ENCODE assay signal across 1 cellular context in the genomic region with DNA sequence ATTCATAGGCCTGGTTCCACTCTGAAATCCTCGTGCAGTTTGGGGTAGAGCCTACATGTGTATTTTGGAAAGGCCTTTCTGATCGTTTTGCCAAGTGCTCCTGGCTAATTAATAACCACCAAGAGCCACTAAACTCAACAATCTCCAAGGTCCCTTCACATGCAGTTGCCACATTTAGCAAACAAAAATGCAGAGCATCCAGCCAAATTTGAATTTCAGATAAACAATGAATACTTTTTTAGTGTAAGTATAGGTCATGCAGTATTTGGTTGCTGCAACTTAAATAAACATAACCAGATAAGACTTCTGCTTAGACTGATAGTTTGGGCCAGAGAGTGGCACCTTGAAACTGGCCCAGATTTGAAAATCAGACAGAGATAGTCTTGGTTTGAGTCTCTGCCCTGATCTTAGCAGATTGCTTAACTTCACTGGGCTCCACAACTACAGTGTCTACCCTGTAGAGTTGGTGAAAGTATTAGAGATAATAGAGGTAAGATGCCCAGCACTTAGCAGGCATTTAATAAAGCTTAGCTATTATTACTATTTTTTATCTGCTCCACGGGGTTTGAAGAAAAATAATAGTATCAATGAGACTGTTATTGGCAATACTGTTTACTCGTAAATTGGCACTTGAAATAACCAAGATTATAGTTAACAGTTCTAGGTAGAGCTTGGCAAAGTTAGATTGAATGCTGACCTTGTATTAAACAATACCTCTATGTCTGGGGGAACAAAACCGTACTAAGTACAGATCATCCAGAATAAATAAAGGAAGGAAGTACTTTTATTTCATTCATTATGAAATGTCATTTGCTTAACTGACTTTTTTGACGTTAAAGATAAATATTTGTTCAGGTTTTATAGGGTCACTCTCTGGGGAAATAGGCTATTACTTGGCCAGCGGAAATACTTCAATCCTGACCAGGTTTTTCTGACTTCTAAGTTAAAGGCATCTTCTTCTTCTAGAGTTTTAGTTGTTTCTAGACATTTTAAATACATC.
TF ChIP-seq lines count a peak whose summit lies in the region.

No MANE protein-coding gene starts in this region.

TF ChIP-seq in HepG2, 621 proteins besides CTCF, POLR2A, EP300 and RAD21 (continued from another document and continues in another):
- TF ChIP-seq, protein P1, sequence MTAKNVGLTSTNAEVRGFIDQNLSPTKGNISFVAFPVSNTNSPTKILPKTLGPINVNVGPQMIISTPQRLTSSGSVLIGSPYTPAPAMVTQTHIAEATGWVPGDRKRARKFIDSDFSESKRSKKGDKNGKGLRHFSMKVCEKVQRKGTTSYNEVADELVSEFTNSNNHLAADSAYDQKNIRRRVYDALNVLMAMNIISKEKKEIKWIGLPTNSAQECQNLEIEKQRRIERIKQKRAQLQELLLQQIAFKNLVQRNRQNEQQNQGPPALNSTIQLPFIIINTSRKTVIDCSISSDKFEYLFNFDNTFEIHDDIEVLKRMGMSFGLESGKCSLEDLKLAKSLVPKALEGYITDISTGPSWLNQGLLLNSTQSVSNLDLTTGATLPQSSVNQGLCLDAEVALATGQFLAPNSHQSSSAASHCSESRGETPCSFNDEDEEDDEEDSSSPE (CRISPR knock-in tag; IDR thresholded peaks at IDR 0.05): no peak
- TF ChIP-seq PPARG (CRISPR knock-in tag; conservative IDR thresholded peaks at IDR 0.05) (0 out of 2 replicates have a peak, but pooled peaks have one; percentile 24), NCOR1 (IDR thresholded peaks at IDR 0.05; ENCODE audit: borderline replicate concordance, low read length) (peak; percentile 38; the same call in 1 of the 2 replicates), ZNF24 (IDR thresholded peaks at IDR 0.05) (no peak), XBP1 (CRISPR knock-in tag; IDR thresholded peaks at IDR 0.05) (no peak), FOXA3 (CRISPR knock-in tag; IDR thresholded peaks at IDR 0.05) (peak; percentile 68), NCOA2 (CRISPR knock-in tag; IDR thresholded peaks at IDR 0.05) (peak; percentile 41), FOXA1 (IDR thresholded peaks at IDR 0.05) (no peak), FOXA1 (CRISPR knock-in tag; IDR thresholded peaks at IDR 0.05) (peak; percentile 60), HMG20A (CRISPR knock-in tag; IDR thresholded peaks at IDR 0.05; ENCODE audit: borderline replicate concordance) (peak; percentile 45; the same call in 1 of the 2 replicates), TEAD3 (CRISPR knock-in tag; optimal IDR thresholded peaks at IDR 0.05; ENCODE audit: borderline replicate concordance) (peak; percentile 44), ZNF772 (CRISPR knock-in tag; IDR thresholded peaks at IDR 0.05) (no peak), SOX13 (IDR thresholded peaks at IDR 0.05) (no peak), SOX13 (CRISPR knock-in tag; conservative IDR thresholded peaks at IDR 0.05 in 1 of 2, IDR thresholded peaks at IDR 0.05 in 1 of 2) (peak in 1 of 2 experiments; percentile 57; a peak in 2 of 4 replicates), GABPA (IDR thresholded peaks at IDR 0.05; ENCODE audit: low read depth, low read length) (no peak), GABPA (CRISPR knock-in tag; IDR thresholded peaks at IDR 0.05; ENCODE audit: low read depth) (no peak), GATAD2A (CRISPR knock-in tag; IDR thresholded peaks at IDR 0.05) (peak; percentile 35), BHLHE40 (IDR thresholded peaks at IDR 0.05; ENCODE audit: low read length) (no peak), ZNF724P (CRISPR knock-in tag; IDR thresholded peaks at IDR 0.05; ENCODE audit: borderline replicate concordance) (no peak), ZNF891 (CRISPR knock-in tag; IDR thresholded peaks at IDR 0.05) (no peak), BCL6 (CRISPR knock-in tag; IDR thresholded peaks at IDR 0.05) (peak; percentile 83), NR2F6 (IDR thresholded peaks at IDR 0.05) (peak; percentile 77), NR2F6 (CRISPR knock-in tag; IDR thresholded peaks at IDR 0.05) (peak; percentile 32; the same call in 1 of the 2 replicates), THAP11 (CRISPR knock-in tag; IDR thresholded peaks at IDR 0.05) (no peak), PCBP2 (optimal IDR thresholded peaks at IDR 0.05; ENCODE audit: low read depth, low read length, poor library complexity, severe bottlenecking) (no peak), LCORL (IDR thresholded peaks at IDR 0.05) (no peak; the same call in 1 of the 2 replicates), LCORL (CRISPR knock-in tag; IDR thresholded peaks at IDR 0.05) (0 out of 2 replicates have a peak, but pooled peaks have one; percentile 43), HHEX (CRISPR knock-in tag; IDR thresholded peaks at IDR 0.05) (peak; percentile 89), FOSL2 (CRISPR knock-in tag; IDR thresholded peaks at IDR 0.05) (peak; percentile 47; the same call in 1 of the 2 replicates), NR2F2 (IDR thresholded peaks at IDR 0.05; ENCODE audit: borderline replicate concordance, low read depth) (peak; percentile 53), PRPF4 (IDR thresholded peaks at IDR 0.05; ENCODE audit: low read depth, low read length, poor library complexity, severe bottlenecking) (no peak), ZNF720 (CRISPR knock-in tag; IDR thresholded peaks at IDR 0.05) (no peak)
- TF ChIP-seq, protein P2, sequence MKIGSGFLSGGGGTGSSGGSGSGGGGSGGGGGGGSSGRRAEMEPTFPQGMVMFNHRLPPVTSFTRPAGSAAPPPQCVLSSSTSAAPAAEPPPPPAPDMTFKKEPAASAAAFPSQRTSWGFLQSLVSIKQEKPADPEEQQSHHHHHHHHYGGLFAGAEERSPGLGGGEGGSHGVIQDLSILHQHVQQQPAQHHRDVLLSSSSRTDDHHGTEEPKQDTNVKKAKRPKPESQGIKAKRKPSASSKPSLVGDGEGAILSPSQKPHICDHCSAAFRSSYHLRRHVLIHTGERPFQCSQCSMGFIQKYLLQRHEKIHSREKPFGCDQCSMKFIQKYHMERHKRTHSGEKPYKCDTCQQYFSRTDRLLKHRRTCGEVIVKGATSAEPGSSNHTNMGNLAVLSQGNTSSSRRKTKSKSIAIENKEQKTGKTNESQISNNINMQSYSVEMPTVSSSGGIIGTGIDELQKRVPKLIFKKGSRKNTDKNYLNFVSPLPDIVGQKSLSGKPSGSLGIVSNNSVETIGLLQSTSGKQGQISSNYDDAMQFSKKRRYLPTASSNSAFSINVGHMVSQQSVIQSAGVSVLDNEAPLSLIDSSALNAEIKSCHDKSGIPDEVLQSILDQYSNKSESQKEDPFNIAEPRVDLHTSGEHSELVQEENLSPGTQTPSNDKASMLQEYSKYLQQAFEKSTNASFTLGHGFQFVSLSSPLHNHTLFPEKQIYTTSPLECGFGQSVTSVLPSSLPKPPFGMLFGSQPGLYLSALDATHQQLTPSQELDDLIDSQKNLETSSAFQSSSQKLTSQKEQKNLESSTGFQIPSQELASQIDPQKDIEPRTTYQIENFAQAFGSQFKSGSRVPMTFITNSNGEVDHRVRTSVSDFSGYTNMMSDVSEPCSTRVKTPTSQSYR (CRISPR knock-in tag; IDR thresholded peaks at IDR 0.05; ENCODE audit: borderline replicate concordance): no peak
- TF ChIP-seq, protein P3, sequence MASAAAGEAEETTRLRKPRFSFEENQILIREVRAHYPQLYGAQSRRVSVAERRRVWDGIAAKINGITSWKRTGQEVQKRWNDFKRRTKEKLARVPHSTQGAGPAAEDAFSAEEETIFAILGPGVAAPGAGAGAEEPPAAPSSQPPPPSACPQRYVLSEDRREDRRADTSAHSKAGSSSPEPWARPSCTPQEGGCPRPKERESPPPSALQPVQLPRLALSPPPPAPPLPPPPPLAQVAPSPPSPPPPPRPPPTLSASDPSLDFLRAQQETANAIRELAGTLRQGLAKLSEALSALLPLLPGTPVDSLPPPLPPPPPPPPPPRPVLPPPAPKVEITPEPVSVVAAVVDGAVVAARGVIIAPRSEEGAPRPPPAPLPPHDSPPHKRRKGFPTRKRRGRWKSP (CRISPR knock-in tag; IDR thresholded peaks at IDR 0.05): peak; percentile 26; the same call in 1 of the 2 replicates
- TF ChIP-seq, protein P4, sequence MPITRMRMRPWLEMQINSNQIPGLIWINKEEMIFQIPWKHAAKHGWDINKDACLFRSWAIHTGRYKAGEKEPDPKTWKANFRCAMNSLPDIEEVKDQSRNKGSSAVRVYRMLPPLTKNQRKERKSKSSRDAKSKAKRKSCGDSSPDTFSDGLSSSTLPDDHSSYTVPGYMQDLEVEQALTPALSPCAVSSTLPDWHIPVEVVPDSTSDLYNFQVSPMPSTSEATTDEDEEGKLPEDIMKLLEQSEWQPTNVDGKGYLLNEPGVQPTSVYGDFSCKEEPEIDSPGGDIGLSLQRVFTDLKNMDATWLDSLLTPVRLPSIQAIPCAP (CRISPR knock-in tag; IDR thresholded peaks at IDR 0.05; ENCODE audit: low read depth): no peak
- TF ChIP-seq, protein P5, sequence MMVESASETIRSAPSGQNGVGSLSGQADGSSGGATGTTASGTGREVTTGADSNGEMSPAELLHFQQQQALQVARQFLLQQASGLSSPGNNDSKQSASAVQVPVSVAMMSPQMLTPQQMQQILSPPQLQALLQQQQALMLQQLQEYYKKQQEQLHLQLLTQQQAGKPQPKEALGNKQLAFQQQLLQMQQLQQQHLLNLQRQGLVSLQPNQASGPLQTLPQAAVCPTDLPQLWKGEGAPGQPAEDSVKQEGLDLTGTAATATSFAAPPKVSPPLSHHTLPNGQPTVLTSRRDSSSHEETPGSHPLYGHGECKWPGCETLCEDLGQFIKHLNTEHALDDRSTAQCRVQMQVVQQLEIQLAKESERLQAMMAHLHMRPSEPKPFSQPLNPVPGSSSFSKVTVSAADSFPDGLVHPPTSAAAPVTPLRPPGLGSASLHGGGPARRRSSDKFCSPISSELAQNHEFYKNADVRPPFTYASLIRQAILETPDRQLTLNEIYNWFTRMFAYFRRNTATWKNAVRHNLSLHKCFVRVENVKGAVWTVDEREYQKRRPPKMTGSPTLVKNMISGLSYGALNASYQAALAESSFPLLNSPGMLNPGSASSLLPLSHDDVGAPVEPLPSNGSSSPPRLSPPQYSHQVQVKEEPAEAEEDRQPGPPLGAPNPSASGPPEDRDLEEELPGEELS (CRISPR knock-in tag; IDR thresholded peaks at IDR 0.05): peak; percentile 83
- TF ChIP-seq, protein P6, sequence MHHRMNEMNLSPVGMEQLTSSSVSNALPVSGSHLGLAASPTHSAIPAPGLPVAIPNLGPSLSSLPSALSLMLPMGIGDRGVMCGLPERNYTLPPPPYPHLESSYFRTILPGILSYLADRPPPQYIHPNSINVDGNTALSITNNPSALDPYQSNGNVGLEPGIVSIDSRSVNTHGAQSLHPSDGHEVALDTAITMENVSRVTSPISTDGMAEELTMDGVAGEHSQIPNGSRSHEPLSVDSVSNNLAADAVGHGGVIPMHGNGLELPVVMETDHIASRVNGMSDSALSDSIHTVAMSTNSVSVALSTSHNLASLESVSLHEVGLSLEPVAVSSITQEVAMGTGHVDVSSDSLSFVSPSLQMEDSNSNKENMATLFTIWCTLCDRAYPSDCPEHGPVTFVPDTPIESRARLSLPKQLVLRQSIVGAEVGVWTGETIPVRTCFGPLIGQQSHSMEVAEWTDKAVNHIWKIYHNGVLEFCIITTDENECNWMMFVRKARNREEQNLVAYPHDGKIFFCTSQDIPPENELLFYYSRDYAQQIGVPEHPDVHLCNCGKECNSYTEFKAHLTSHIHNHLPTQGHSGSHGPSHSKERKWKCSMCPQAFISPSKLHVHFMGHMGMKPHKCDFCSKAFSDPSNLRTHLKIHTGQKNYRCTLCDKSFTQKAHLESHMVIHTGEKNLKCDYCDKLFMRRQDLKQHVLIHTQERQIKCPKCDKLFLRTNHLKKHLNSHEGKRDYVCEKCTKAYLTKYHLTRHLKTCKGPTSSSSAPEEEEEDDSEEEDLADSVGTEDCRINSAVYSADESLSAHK (CRISPR knock-in tag; IDR thresholded peaks at IDR 0.05; ENCODE audit: borderline replicate concordance): no peak
- TF ChIP-seq, protein P7, sequence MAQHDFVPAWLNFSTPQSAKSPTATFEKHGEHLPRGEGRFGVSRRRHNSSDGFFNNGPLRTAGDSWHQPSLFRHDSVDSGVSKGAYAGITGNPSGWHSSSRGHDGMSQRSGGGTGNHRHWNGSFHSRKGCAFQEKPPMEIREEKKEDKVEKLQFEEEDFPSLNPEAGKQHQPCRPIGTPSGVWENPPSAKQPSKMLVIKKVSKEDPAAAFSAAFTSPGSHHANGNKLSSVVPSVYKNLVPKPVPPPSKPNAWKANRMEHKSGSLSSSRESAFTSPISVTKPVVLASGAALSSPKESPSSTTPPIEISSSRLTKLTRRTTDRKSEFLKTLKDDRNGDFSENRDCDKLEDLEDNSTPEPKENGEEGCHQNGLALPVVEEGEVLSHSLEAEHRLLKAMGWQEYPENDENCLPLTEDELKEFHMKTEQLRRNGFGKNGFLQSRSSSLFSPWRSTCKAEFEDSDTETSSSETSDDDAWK (CRISPR knock-in tag; IDR thresholded peaks at IDR 0.05): no peak
- TF ChIP-seq, protein P8, sequence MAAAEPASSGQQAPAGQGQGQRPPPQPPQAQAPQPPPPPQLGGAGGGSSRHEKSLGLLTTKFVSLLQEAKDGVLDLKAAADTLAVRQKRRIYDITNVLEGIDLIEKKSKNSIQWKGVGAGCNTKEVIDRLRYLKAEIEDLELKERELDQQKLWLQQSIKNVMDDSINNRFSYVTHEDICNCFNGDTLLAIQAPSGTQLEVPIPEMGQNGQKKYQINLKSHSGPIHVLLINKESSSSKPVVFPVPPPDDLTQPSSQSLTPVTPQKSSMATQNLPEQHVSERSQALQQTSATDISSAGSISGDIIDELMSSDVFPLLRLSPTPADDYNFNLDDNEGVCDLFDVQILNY (CRISPR knock-in tag; conservative IDR thresholded peaks at IDR 0.05): no peak
- TF ChIP-seq, protein P9, sequence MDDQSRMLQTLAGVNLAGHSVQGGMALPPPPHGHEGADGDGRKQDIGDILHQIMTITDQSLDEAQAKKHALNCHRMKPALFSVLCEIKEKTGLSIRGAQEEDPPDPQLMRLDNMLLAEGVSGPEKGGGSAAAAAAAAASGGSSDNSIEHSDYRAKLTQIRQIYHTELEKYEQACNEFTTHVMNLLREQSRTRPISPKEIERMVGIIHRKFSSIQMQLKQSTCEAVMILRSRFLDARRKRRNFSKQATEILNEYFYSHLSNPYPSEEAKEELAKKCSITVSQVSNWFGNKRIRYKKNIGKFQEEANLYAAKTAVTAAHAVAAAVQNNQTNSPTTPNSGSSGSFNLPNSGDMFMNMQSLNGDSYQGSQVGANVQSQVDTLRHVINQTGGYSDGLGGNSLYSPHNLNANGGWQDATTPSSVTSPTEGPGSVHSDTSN (CRISPR knock-in tag; IDR thresholded peaks at IDR 0.05; ENCODE audit: borderline replicate concordance): no peak
- TF ChIP-seq, protein P10, sequence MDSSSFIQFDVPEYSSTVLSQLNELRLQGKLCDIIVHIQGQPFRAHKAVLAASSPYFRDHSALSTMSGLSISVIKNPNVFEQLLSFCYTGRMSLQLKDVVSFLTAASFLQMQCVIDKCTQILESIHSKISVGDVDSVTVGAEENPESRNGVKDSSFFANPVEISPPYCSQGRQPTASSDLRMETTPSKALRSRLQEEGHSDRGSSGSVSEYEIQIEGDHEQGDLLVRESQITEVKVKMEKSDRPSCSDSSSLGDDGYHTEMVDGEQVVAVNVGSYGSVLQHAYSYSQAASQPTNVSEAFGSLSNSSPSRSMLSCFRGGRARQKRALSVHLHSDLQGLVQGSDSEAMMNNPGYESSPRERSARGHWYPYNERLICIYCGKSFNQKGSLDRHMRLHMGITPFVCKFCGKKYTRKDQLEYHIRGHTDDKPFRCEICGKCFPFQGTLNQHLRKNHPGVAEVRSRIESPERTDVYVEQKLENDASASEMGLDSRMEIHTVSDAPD (CRISPR knock-in tag; IDR thresholded peaks at IDR 0.05): no peak
